12 cellular contexts compared by ENCODE assay signal in the genomic region with DNA sequence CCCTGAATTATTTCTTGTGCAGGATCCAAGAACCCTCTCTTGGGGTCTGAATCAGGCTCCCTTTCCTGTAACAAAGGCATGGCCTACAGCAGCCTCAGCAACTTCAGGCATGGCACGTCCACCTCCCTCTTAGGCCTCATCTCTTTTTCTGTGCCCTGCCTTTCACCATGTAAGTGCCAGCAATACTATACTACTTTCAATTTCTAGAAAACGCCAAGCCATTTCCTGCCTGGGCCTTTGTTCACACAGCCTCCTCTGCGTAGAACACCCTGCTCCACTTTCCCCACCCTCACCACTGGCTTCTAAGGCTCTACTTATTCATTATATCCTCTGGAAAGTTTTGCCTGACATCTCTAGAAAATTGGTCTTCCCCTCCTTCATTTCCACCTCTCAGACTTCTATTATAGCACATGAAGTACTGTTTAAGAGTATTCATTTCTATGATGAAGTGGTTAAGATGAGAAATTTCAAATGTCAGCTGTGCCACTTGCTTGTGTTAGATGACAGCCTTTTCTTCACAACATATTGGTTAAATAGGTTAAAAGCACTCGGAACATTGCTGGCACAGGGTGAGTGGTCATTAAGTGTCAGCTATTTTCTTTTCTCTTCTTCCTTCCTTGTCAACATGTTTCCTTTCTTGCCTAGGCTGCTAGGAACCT. TPM values are rescaled to one million over a fixed set of nuclear protein-coding genes. Genes with fewer than 3 reads are reported as not detected.
DNase-seq lines count a peak whose midpoint lies in the region; ATAC-seq and FAIRE-seq lines count a peak whose summit lies in the region.
"Had no signal": no experiment of that assay in that cellular context is flagged by ENCODE, and none has a peak within 500 bp of the region (broad histone marks: within the 10 kb centered on the region; RNA-seq: fewer than 3 reads in every experiment).

No MANE protein-coding gene starts in this region.

- peak overlapping the region; percentile 48 for H3K4me3 Mint-ChIP-seq in activated naive CD8-positive, alpha-beta T cell treated with anti-CD3 and anti-CD28 coated beads for 36 hours
- H3K4me3 Mint-ChIP-seq: WTC11 had no signal

- H3K27me3 Mint-ChIP-seq in activated naive CD8-positive, alpha-beta T cell treated with anti-CD3 and anti-CD28 coated beads for 36 hours, result peaks cover 19% of the 10 kb centered on the region

- DNase-seq in GM18507 (ENCODE audit: extremely low spot score, insufficient read length, low read depth), result no peak
- DNase-seq in activated CD4-positive, CD25-positive, alpha-beta regulatory T cell treated with anti-CD3 and anti-CD28 coated beads, Interleukin-2, amount 50 U/mL, for 72 hours, result peak; percentile 35
- DNase-seq in activated naive CD8-positive, alpha-beta T cell treated with anti-CD3 and anti-CD28 coated beads for 36 hours, result peak; percentile 52
- DNase-seq in stimulated activated CD4-positive, alpha-beta T cell treated with anti-CD3 and anti-CD28 coated beads, Interleukin-2, amount 100 ng/mL, for 24 hours, result peak; percentile 27 to 39
- DNase-seq in retina, result no peak
- no peak for DNase-seq in UCSD-AML1 (lab: John Stamatoyannopoulos, UW; ENCODE audit: unreplicated experiment)
- DNase-seq: NCI-H2107, uterus had no signal

- no peaks in the 10 kb centered on the region for H3K9me3 Mint-ChIP-seq in activated naive CD8-positive, alpha-beta T cell treated with anti-CD3 and anti-CD28 coated beads for 36 hours

- H3K27ac Mint-ChIP-seq in activated naive CD8-positive, alpha-beta T cell treated with anti-CD3 and anti-CD28 coated beads for 36 hours, result peak overlapping the region; percentile 98
- H3K27ac Mint-ChIP-seq: WTC11 had no signal

- H3K4me1 Mint-ChIP-seq in activated naive CD8-positive, alpha-beta T cell treated with anti-CD3 and anti-CD28 coated beads for 36 hours, result peaks cover 18% of the 10 kb centered on the region

- H3K36me3 Mint-ChIP-seq in activated naive CD8-positive, alpha-beta T cell treated with anti-CD3 and anti-CD28 coated beads for 36 hours, result peaks cover 6% of the 10 kb centered on the region
- H3K36me3 Mint-ChIP-seq: WTC11 had no signal

- ATAC-seq in HG02759 (IDR thresholded peaks at IDR 0.05; ENCODE audit: unreplicated experiment) (no peak), GM19467 (IDR thresholded peaks at IDR 0.05; ENCODE audit: unreplicated experiment) (no peak)
- ATAC-seq: WTC11 had no signal

- FAIRE-seq in GM18507 (lab: Jason Lieb, UNC), result peak; percentile 60

RNA-seq across cellular contexts. Expression of gene VWA5B1, which starts 41.6 kb away (rescaled TPM):
- under 1 TPM; 0.16 to 0.31 TPM for total RNA-seq in activated naive CD8-positive, alpha-beta T cell treated with anti-CD3 and anti-CD28 coated beads for 36 hours
- total RNA-seq: kidney epithelial cell had no signal

Comparison
In these comparisons a context has a peak if more than half of its experiments do, and no peak if none do; other contexts are left out.
1. DNase-seq: peak in activated CD4-positive, CD25-positive, alpha-beta regulatory T cell treated with anti-CD3 and anti-CD28 coated beads, Interleukin-2, amount 50 U/mL, for 72 hours (single experiment), activated naive CD8-positive, alpha-beta T cell treated with anti-CD3 and anti-CD28 coated beads for 36 hours (single experiment) and stimulated activated CD4-positive, alpha-beta T cell treated with anti-CD3 and anti-CD28 coated beads, Interleukin-2, amount 100 ng/mL, for 24 hours (2 of 2); none in GM18507 (single experiment), retina (single experiment) and UCSD-AML1 (single experiment).